ENCODE assay signal across 9 cellular contexts in genomic region chr11:61334434-61335354, GRCh38. TPM values are rescaled to one million over a fixed set of nuclear protein-coding genes. Genes with fewer than 3 reads are reported as not detected.
A peak's percentile ranks its signal among the peaks of the same experiment; 100 is the strongest.
DNase-seq lines count a peak whose midpoint lies in the region; ATAC-seq, FAIRE-seq and TF ChIP-seq lines count a peak whose summit lies in the region.
"Had no signal": no experiment of that assay in that cellular context is flagged by ENCODE, and none has a peak within 500 bp of the region (broad histone marks: within the 10 kb centered on the region; RNA-seq: fewer than 3 reads in every experiment).

No MANE protein-coding gene starts in this region.

- H3K36me3 ChIP-seq in kidney (ENCODE audit: control insufficient read depth in 1 of 2, insufficient read depth in 2 of 2, low read length in 2 of 2), result peaks cover 5 to 17% of the 10 kb centered on the region in 2 donors

- intact Hi-C loops in kidney (cut with DNase I), result loop anchor here (5.0 kb wide), 1 partner anchor 53 kb away; no protein-coding TSS in a partner anchor

- no peak for TF ChIP-seq EP300 in A549 (IDR thresholded peaks at IDR 0.05)

- no peaks in the 10 kb centered on the region for H3K9me3 Mint-ChIP-seq in HFFc6
- H3K9me3 Mint-ChIP-seq in activated naive CD8-positive, alpha-beta T cell treated with anti-CD3 and anti-CD28 coated beads for 36 hours, result no peaks in the 10 kb centered on the region

- peaks cover 24% of the 10 kb centered on the region for H3K36me3 Mint-ChIP-seq in HFFc6 (ENCODE audit: low read depth)
- peaks cover 30% of the 10 kb centered on the region for H3K36me3 Mint-ChIP-seq in activated naive CD8-positive, alpha-beta T cell treated with anti-CD3 and anti-CD28 coated beads for 36 hours

- FAIRE-seq in A549 (lab: Jason Lieb, UNC), result no peak
- FAIRE-seq in kidney (lab: Jason Lieb, UNC), result no peak
- FAIRE-seq in HTR-8/SVneo (lab: Jason Lieb, UNC), result no peak

- no peak for TF ChIP-seq CTCF in A549 (IDR thresholded peaks at IDR 0.05)
- no peak for TF ChIP-seq CTCF in HFFc6 (IDR thresholded peaks at IDR 0.05)
- no peak for TF ChIP-seq CTCF in kidney (IDR thresholded peaks at IDR 0.05; ENCODE audit: borderline replicate concordance, extremely low read depth, insufficient read depth)

- peaks cover 47% of the 10 kb centered on the region for H3K4me1 Mint-ChIP-seq in HFFc6 (ENCODE audit: low read depth)
- peaks cover 46% of the 10 kb centered on the region for H3K4me1 Mint-ChIP-seq in activated naive CD8-positive, alpha-beta T cell treated with anti-CD3 and anti-CD28 coated beads for 36 hours

- H3K4me1 ChIP-seq in A549 (peaks cover 35% of the 10 kb centered on the region), kidney (ENCODE audit: control insufficient read depth in 1 of 2, insufficient read depth in 1 of 2, low read depth in 1 of 2, low read length in 2 of 2) (peaks cover 17 to 35% of the 10 kb centered on the region in 2 donors)

- no peak for TF ChIP-seq RAD21 in A549 (conservative IDR thresholded peaks at IDR 0.05 in 1 of 2, IDR thresholded peaks at IDR 0.05 in 1 of 2)

- H3K4me2 ChIP-seq in A549, result peak overlapping the region; percentile 80

- peak overlapping the region; percentile 93 to 96; a peak in 5 of 6 replicates for H3K27ac ChIP-seq in A549
- H3K27ac ChIP-seq in kidney (ENCODE audit: low read depth in 2 of 2, low read length in 2 of 2), result peak overlapping the region; percentile 39 to 48
- H3K27ac ChIP-seq: thoracic aorta had no signal

- H3K9me3 ChIP-seq in A549, result no peaks in the 10 kb centered on the region
- no peaks in the 10 kb centered on the region for H3K9me3 ChIP-seq in kidney (ENCODE audit: control insufficient read depth in 1 of 2, low read length in 2 of 2)
- H3K9me3 ChIP-seq: thoracic aorta had no signal

- 88% methylated on average over 16 of the region's 16 CpGs for WGBS in A549 (ENCODE audit: missing lambda C conversion rate)

- ATAC-seq in A549, result no peak

- CTCF ChIA-PET in A549 (lab: Yijun Ruan, JAX), result interaction anchor here (1.3 to 10.9 kb wide), 10 partner anchors 8 to 142 kb away, joined by 3 to 552 read pairs (median 14); partner anchors contain the start of genes CYB561A3, TMEM138 and TMEM216

- POLR2A ChIA-PET in A549 (lab: Yijun Ruan, JAX), result interaction anchor here (1.6 to 7.9 kb wide), 5 partner anchors 26 to 58 kb away, joined by 5 to 67 read pairs (median 7); partner anchors contain the start of genes CYB561A3, TMEM138 and TMEM216

- peak overlapping the region in 1 of 2 donors; percentile 30 for H3K9ac ChIP-seq in kidney (ENCODE audit: low read length in 2 of 2)

- H3K27me3 Mint-ChIP-seq in HFFc6 (ENCODE audit: insufficient read depth), result peaks cover 1% of the 10 kb centered on the region; the same call in 1 of the 2 replicates
- no peaks in the 10 kb centered on the region for H3K27me3 Mint-ChIP-seq in activated naive CD8-positive, alpha-beta T cell treated with anti-CD3 and anti-CD28 coated beads for 36 hours

- peak overlapping the region; percentile 85 for H3K27ac Mint-ChIP-seq in HFFc6
- H3K27ac Mint-ChIP-seq in activated naive CD8-positive, alpha-beta T cell treated with anti-CD3 and anti-CD28 coated beads for 36 hours, result peak overlapping the region; percentile 99

- H3K4me3 ChIP-seq in A549 (no peak overlapping the region), kidney (ENCODE audit: low read length in 2 of 2) (peak overlapping the region; percentile 52 to 92)

- TF ChIP-seq POLR2A in A549 (IDR thresholded peaks at IDR 0.05; ENCODE audit: low read length), result no peak

- H3K4me3 Mint-ChIP-seq in HFFc6, result peak overlapping the region; percentile 93
- H3K4me3 Mint-ChIP-seq in activated naive CD8-positive, alpha-beta T cell treated with anti-CD3 and anti-CD28 coated beads for 36 hours, result peak overlapping the region; percentile 95

- no peak for DNase-seq in A549 (ENCODE audit: low read depth in 1 of 2, low spot score in 1 of 2)
- peak; percentile 40 for DNase-seq in HFFc6
- DNase-seq in activated naive CD8-positive, alpha-beta T cell treated with anti-CD3 and anti-CD28 coated beads for 36 hours, result no peak
- no peak for DNase-seq in kidney
- DNase-seq in NCI-H2029 (lab: John Stamatoyannopoulos, UW), result no peak
- DNase-seq in pons (ENCODE audit: low spot score), result no peak
- DNase-seq in Ammon's horn (ENCODE audit: low spot score), result no peak
- DNase-seq in HTR-8/SVneo (ENCODE audit: insufficient read length, low spot score), result no peak

TF ChIP-seq in A549, 52 proteins besides CTCF, POLR2A, EP300 and RAD21:
- TF ChIP-seq RARB (CRISPR knock-in tag; IDR thresholded peaks at IDR 0.05) (no peak), ZC3H11A (IDR thresholded peaks at IDR 0.05) (no peak), MAFK (IDR thresholded peaks at IDR 0.05; ENCODE audit: partially characterized antibody) (no peak), CBX2 (IDR thresholded peaks at IDR 0.05; ENCODE audit: borderline replicate concordance, low read depth) (no peak), FOSL2 (IDR thresholded peaks at IDR 0.05) (no peak), FOSL2 (CRISPR knock-in tag; IDR thresholded peaks at IDR 0.05) (peak; percentile 29; the same call in 1 of the 2 replicates)

RNA-seq across cellular contexts. Expression of gene TKFC, which starts 1.7 kb away (rescaled TPM):
- 46.5 and 51.2 TPM in 2 replicates for polyA plus RNA-seq in A549 (2011; rRNA removed)
- polyA plus RNA-seq in A549 (2012; cell fraction: cytosol; rRNA removed), result 63.7 and 80.0 TPM in 2 replicates
- polyA plus RNA-seq in A549 (2012; cell fraction: nucleus; rRNA removed), result 200 and 208 TPM in 2 replicates
- polyA plus RNA-seq in A549 (2017; fragmentation: RNase III; extraction: RNeasy Plus Mini Kit Qiagen cat#74134 plus additional on column Dnase treatment), result 42.6 to 53.6 TPM (median 48.7 TPM) in 3 replicates
- polyA minus RNA-seq in A549 (2011; rRNA and poly(A)+ RNA removed), result 65.7 and 70.2 TPM in 2 replicates
- 10 to 100 TPM; 27.3 to 43.0 (median 31.8) TPM for total RNA-seq in HFFc6 (2021; fragmentation: NEBNext Ultra II Directional; extraction: Animal tissue kit (Norgen Biotek cat#: 25700))
- total RNA-seq in activated naive CD8-positive, alpha-beta T cell treated with anti-CD3 and anti-CD28 coated beads for 36 hours, result 10 to 100 TPM; 70.0 to 70.3 TPM
- total RNA-seq in kidney, result 64.6 TPM
- polyA plus RNA-seq in kidney (ENCODE audit: insufficient read depth, low read depth, low replicate concordance), result 107 TPM

RNA-seq across cellular contexts. Expression of gene DDB1, which starts 1.8 kb away (rescaled TPM):
- 213 and 222 TPM in 2 replicates for polyA plus RNA-seq in A549 (2011; rRNA removed)
- polyA plus RNA-seq in A549 (2012; cell fraction: cytosol; rRNA removed), result 132 and 150 TPM in 2 replicates
- polyA plus RNA-seq in A549 (2012; cell fraction: nucleus; rRNA removed), result 192 and 219 TPM in 2 replicates
- polyA plus RNA-seq in A549 (2017; fragmentation: RNase III; extraction: RNeasy Plus Mini Kit Qiagen cat#74134 plus additional on column Dnase treatment), result 149 to 154 TPM (median 149 TPM) in 3 replicates
- polyA minus RNA-seq in A549 (2011; rRNA and poly(A)+ RNA removed), result 324 and 364 TPM in 2 replicates
- total RNA-seq in HFFc6 (2021; fragmentation: NEBNext Ultra II Directional; extraction: Animal tissue kit (Norgen Biotek cat#: 25700)), result 100 to 1,000 TPM; 241 to 285 (median 267) TPM
- 100 to 1,000 TPM; 308 to 315 TPM for total RNA-seq in activated naive CD8-positive, alpha-beta T cell treated with anti-CD3 and anti-CD28 coated beads for 36 hours
- 185 TPM for total RNA-seq in kidney
- 131 TPM for polyA plus RNA-seq in kidney (ENCODE audit: insufficient read depth, low read depth, low replicate concordance)

RNA-seq across cellular contexts. Expression of gene CYB561A3, which starts 27.0 kb away (rescaled TPM):
- 50.8 and 58.1 TPM in 2 replicates for polyA plus RNA-seq in A549 (2011; rRNA removed)
- 93.2 and 118 TPM in 2 replicates for polyA plus RNA-seq in A549 (2012; cell fraction: cytosol; rRNA removed)
- 154 and 157 TPM in 2 replicates for polyA plus RNA-seq in A549 (2012; cell fraction: nucleus; rRNA removed)
- 50.4 to 56.9 TPM (median 55.4 TPM) in 3 replicates for polyA plus RNA-seq in A549 (2017; fragmentation: RNase III; extraction: RNeasy Plus Mini Kit Qiagen cat#74134 plus additional on column Dnase treatment)
- 69.8 and 77.4 TPM in 2 replicates for polyA minus RNA-seq in A549 (2011; rRNA and poly(A)+ RNA removed)
- total RNA-seq in HFFc6 (2021; fragmentation: NEBNext Ultra II Directional; extraction: Animal tissue kit (Norgen Biotek cat#: 25700)), result 10 to 100 TPM; 38.7 to 52.8 (median 46.7) TPM
- total RNA-seq in activated naive CD8-positive, alpha-beta T cell treated with anti-CD3 and anti-CD28 coated beads for 36 hours, result 10 to 100 TPM; 41.1 to 41.6 TPM
- 36.8 TPM for total RNA-seq in kidney
- polyA plus RNA-seq in kidney (ENCODE audit: insufficient read depth, low read depth, low replicate concordance), result 29.7 TPM

RNA-seq across cellular contexts. Expression of gene TMEM138, which starts 27.5 kb away (rescaled TPM):
- polyA plus RNA-seq in A549 (2011; rRNA removed), result 143 and 156 TPM in 2 replicates
- 80.0 and 101 TPM in 2 replicates for polyA plus RNA-seq in A549 (2012; cell fraction: cytosol; rRNA removed)
- 61.0 and 95.1 TPM in 2 replicates for polyA plus RNA-seq in A549 (2012; cell fraction: nucleus; rRNA removed)
- polyA plus RNA-seq in A549 (2017; fragmentation: RNase III; extraction: RNeasy Plus Mini Kit Qiagen cat#74134 plus additional on column Dnase treatment), result 80.3 to 95.6 TPM (median 88.2 TPM) in 3 replicates
- polyA minus RNA-seq in A549 (2011; rRNA and poly(A)+ RNA removed), result 54.6 and 62.6 TPM in 2 replicates
- total RNA-seq in HFFc6 (2021; fragmentation: NEBNext Ultra II Directional; extraction: Animal tissue kit (Norgen Biotek cat#: 25700)), result 10 to 100 TPM; 49.0 to 63.1 (median 58.0) TPM
- total RNA-seq in activated naive CD8-positive, alpha-beta T cell treated with anti-CD3 and anti-CD28 coated beads for 36 hours, result 10 to 100 TPM; 57.6 to 64.1 TPM
- 42.3 TPM for total RNA-seq in kidney
- polyA plus RNA-seq in kidney (ENCODE audit: insufficient read depth, low read depth, low replicate concordance), result 62.3 TPM

RNA-seq across cellular contexts. Expression of gene VWCE, which starts 39.6 kb away (rescaled TPM):
- 0.53 and 0.65 TPM in 2 replicates for polyA plus RNA-seq in A549 (2011; rRNA removed)
- polyA plus RNA-seq in A549 (2012; cell fraction: cytosol; rRNA removed), result 0.42 and 0.51 TPM in 2 replicates
- polyA plus RNA-seq in A549 (2012; cell fraction: nucleus; rRNA removed), result 4.1 and 4.5 TPM in 2 replicates
- 0.45 to 0.79 TPM (median 0.63 TPM) in 3 replicates for polyA plus RNA-seq in A549 (2017; fragmentation: RNase III; extraction: RNeasy Plus Mini Kit Qiagen cat#74134 plus additional on column Dnase treatment)
- 0.45 and 0.58 TPM in 2 replicates for polyA minus RNA-seq in A549 (2011; rRNA and poly(A)+ RNA removed)
- 1 to 10 TPM in 1 of 6 experiments, under 1 TPM in 5; 0.47 to 1.5 (median 0.74) TPM for total RNA-seq in HFFc6 (2021; fragmentation: NEBNext Ultra II Directional; extraction: Animal tissue kit (Norgen Biotek cat#: 25700))
- 10 to 100 TPM; 18.3 to 19.8 TPM for total RNA-seq in activated naive CD8-positive, alpha-beta T cell treated with anti-CD3 and anti-CD28 coated beads for 36 hours
- total RNA-seq in kidney, result 1.2 TPM
- polyA plus RNA-seq in kidney (ENCODE audit: insufficient read depth, low read depth, low replicate concordance), result 0.32 TPM
